In the genomic region with DNA sequence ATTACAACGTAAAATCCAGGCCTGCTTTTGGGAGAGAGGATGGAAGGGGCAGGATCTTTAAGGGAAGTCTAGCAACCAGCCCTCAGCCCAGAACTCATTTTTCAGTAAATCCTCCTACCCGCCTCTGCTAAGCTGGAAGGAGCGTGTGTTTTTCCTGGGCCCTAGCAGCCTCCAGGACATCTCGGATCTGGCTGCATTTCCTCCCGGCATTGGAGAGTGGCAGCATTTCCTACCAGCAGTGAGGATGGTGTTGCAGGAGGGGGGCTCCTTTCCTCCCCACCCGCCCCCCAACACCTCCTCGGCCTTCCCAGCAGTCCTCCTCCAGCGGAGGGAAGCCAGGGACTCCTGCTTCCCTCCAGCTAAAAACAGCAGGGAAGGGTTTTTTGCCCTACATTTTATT, we compare ENCODE assay signal across 26 cellular contexts. TPM values are rescaled to one million over a fixed set of nuclear protein-coding genes. Genes with fewer than 3 reads are reported as not detected.
DNase-seq lines count a peak whose midpoint lies in the region; ATAC-seq and TF ChIP-seq lines count a peak whose summit lies in the region.
"Had no signal": no experiment of that assay in that cellular context is flagged by ENCODE, and none has a peak within 500 bp of the region (broad histone marks: within the 10 kb centered on the region; RNA-seq: fewer than 3 reads in every experiment).

No MANE protein-coding gene starts in this region.

- no peak for DNase-seq in cardiac muscle cell (ENCODE audit: low read depth in 1 of 2, low spot score in 1 of 2)
- no peak for DNase-seq in cardiac septum (ENCODE audit: low spot score)
- DNase-seq in central memory CD8-positive, alpha-beta T cell (ENCODE audit: low spot score in 2 of 2): no peak
- no peak for DNase-seq in mesenchymal stem cell
- DNase-seq in uterus: no peak
- no peak for DNase-seq in GM10266 (ENCODE audit: extremely low spot score)
- DNase-seq in activated T-helper 1 cell treated with anti-CD3 and anti-CD28 coated beads, Interleukin-12 subunit alpha, Interleukin-12 subunit beta, Interleukin-2, Interleukin-4 antibody, amounts not matched to agents 30 ng/mL and 10 ng/mL and 1 ng/mL, durations not matched to agents 14 hours and 24 hours and 36 hours (ENCODE audit: low spot score): no peak
- DNase-seq in dermis blood vessel endothelial cell: no peak
- DNase-seq: activated CD4-positive, alpha-beta T cell treated with anti-CD3 and anti-CD28 coated beads, Interleukin-2, amount 50 U/mL, for 48 hours; activated naive CD8-positive, alpha-beta T cell treated with anti-CD3 and anti-CD28 coated beads, Interleukin-2, amount 10 ng/mL, durations not matched to agents 7 days and 5 days; AML-193; CD8-positive, alpha-beta memory T cell; DMS153; KG1; MM.1S; NCI-H1417; NCI-H2029 treated with DMSO at 0.1 percent for 48 hours; NCI-H226; occipital lobe; T-helper 1 cell had no signal

- TF ChIP-seq CTCF in cardiac muscle cell (IDR thresholded peaks at IDR 0.05; ENCODE audit: low read depth, low read length) (no peak), uterus (IDR thresholded peaks at IDR 0.05) (no peak), GM10266 (IDR thresholded peaks at IDR 0.05; ENCODE audit: control insufficient read depth, insufficient read depth, low read depth, missing control alignments) (no peak)

- H3K36me3 Mint-ChIP-seq in central memory CD8-positive, alpha-beta T cell (ENCODE audit: insufficient read depth): peaks cover 6% of the 10 kb centered on the region
- peaks cover 9% of the 10 kb centered on the region for H3K36me3 Mint-ChIP-seq in activated T-helper 1 cell treated with anti-CD3 and anti-CD28 coated beads, Interleukin-12 subunit alpha, Interleukin-12 subunit beta, Interleukin-2, Interleukin-4 antibody, amounts not matched to agents 30 ng/mL and 10 ng/mL and 1 ng/mL, durations not matched to agents 14 hours and 24 hours and 36 hours (ENCODE audit: low read depth)

- intact Hi-C loops in cardiac septum (cut with DNase I) (no loop called here), uterus (cut with DNase I; ENCODE audit: low total_unique reads) (no loop called here)
- intact Hi-C loops in activated T-helper 1 cell treated with anti-CD3 and anti-CD28 coated beads, Interleukin-12 subunit alpha, Interleukin-12 subunit beta, Interleukin-2, Interleukin-4 antibody, amounts not matched to agents 30 ng/mL and 10 ng/mL and 1 ng/mL, durations not matched to agents 14 hours and 24 hours and 36 hours (cut with micrococcal nuclease): no loop called here

- no peak overlapping the region for H2BK5ac ChIP-seq in mesenchymal stem cell (ENCODE audit: low read depth, low read length, poor library complexity, severe bottlenecking)

- peak overlapping the region; percentile 62 for H4K91ac ChIP-seq in mesenchymal stem cell (ENCODE audit: low read length)

- peak overlapping the region; percentile 79 for H4K8ac ChIP-seq in mesenchymal stem cell (ENCODE audit: low read length)

- no peak overlapping the region for H3K4me2 ChIP-seq in mesenchymal stem cell (ENCODE audit: low read length, poor library complexity, severe bottlenecking)

- H2BK12ac ChIP-seq in mesenchymal stem cell (ENCODE audit: low read length in 2 of 2): peak overlapping the region in 1 of 2 experiments; percentile 60

- H3K4me3 ChIP-seq in cardiac muscle cell: no peak overlapping the region
- peak overlapping the region in 1 of 2 experiments; percentile 12 for H3K4me3 ChIP-seq in mesenchymal stem cell (ENCODE audit: insufficient read depth in 1 of 2, low read depth in 1 of 2, low read length in 2 of 2)
- no peak overlapping the region for H3K4me3 ChIP-seq in uterus
- H3K4me3 ChIP-seq: ascending aorta, HAP-1, SJSA1, thoracic aorta had no signal

- H3K36me3 ChIP-seq in cardiac muscle cell (peaks cover 31% of the 10 kb centered on the region), mesenchymal stem cell (ENCODE audit: control insufficient read depth in 1 of 2, insufficient read depth in 2 of 2, low read depth in 1 of 2, low read length in 2 of 2) (peaks cover 12 to 36% of the 10 kb centered on the region in 2 experiments), uterus (no peaks in the 10 kb centered on the region)

- H3K9me3 Mint-ChIP-seq in central memory CD8-positive, alpha-beta T cell: no peaks in the 10 kb centered on the region
- no peaks in the 10 kb centered on the region for H3K9me3 Mint-ChIP-seq in activated T-helper 1 cell treated with anti-CD3 and anti-CD28 coated beads, Interleukin-12 subunit alpha, Interleukin-12 subunit beta, Interleukin-2, Interleukin-4 antibody, amounts not matched to agents 30 ng/mL and 10 ng/mL and 1 ng/mL, durations not matched to agents 14 hours and 24 hours and 36 hours
- H3K9me3 Mint-ChIP-seq: activated naive CD8-positive, alpha-beta T cell treated with anti-CD3 and anti-CD28 coated beads, Interleukin-2, amount 10 ng/mL, durations not matched to agents 7 days and 5 days; CD8-positive, alpha-beta memory T cell; stimulated activated naive CD8-positive, alpha-beta T cell treated with anti-CD3 and anti-CD28 coated beads, Interleukin-15, Interleukin-2, amounts not matched to agents 100 ng/mL and 50 ng/mL, for 24 hours had no signal

- peak overlapping the region in 1 of 2 experiments; percentile 70 for H3K23ac ChIP-seq in mesenchymal stem cell (ENCODE audit: low read length in 2 of 2)

- no peak for TF ChIP-seq POLR2A in uterus (IDR thresholded peaks at IDR 0.05)

- peaks cover 3% of the 10 kb centered on the region for H3K79me1 ChIP-seq in mesenchymal stem cell (replicated peaks; ENCODE audit: low read length, poor library complexity, severe bottlenecking)

- H3K27ac ChIP-seq in cardiac muscle cell (peak overlapping the region; percentile 29), mesenchymal stem cell (ENCODE audit: low read length, poor library complexity, severe bottlenecking) (no peak overlapping the region), uterus (peak overlapping the region; percentile 6 to 28)
- H3K27ac ChIP-seq: ascending aorta, thoracic aorta had no signal

- H2BK15ac ChIP-seq in mesenchymal stem cell (ENCODE audit: low read depth, poor library complexity, severe bottlenecking): no peak overlapping the region

- peak overlapping the region; percentile 29 for H2AK5ac ChIP-seq in mesenchymal stem cell (ENCODE audit: low read length, severe bottlenecking)

- no peak overlapping the region for H3K9ac ChIP-seq in mesenchymal stem cell (ENCODE audit: low read length)

- H3K9me3 ChIP-seq in cardiac muscle cell (ENCODE audit: low read depth): no peaks in the 10 kb centered on the region
- H3K9me3 ChIP-seq in mesenchymal stem cell (ENCODE audit: control insufficient read depth, low read length): no peaks in the 10 kb centered on the region
- no peaks in the 10 kb centered on the region for H3K9me3 ChIP-seq in uterus
- H3K9me3 ChIP-seq: ascending aorta, HAP-1, SJSA1, thoracic aorta had no signal

- H3K14ac ChIP-seq in mesenchymal stem cell (ENCODE audit: low read length in 2 of 2): no peak overlapping the region

- 87% methylated on average over 6 of the region's 8 CpGs for WGBS in mesenchymal stem cell

- H3K18ac ChIP-seq in mesenchymal stem cell (ENCODE audit: low read depth in 1 of 2, low read length in 2 of 2): no peak overlapping the region

- H3K4me1 ChIP-seq in cardiac muscle cell (ENCODE audit: low read depth): no peaks in the 10 kb centered on the region
- peaks cover 24% of the 10 kb centered on the region for H3K4me1 ChIP-seq in mesenchymal stem cell (ENCODE audit: control insufficient read depth, insufficient read depth, low read depth, low read length)
- no peaks in the 10 kb centered on the region for H3K4me1 ChIP-seq in uterus
- H3K4me1 ChIP-seq: ascending aorta had no signal

- H3K27me3 ChIP-seq in cardiac muscle cell (no peaks in the 10 kb centered on the region), mesenchymal stem cell (ENCODE audit: control insufficient read depth in 1 of 2, insufficient read depth in 1 of 2, low read length in 2 of 2) (no peaks in the 10 kb centered on the region), uterus (no peaks in the 10 kb centered on the region)
- H3K27me3 ChIP-seq: ascending aorta, SJSA1 had no signal

- no peak overlapping the region for H2BK120ac ChIP-seq in mesenchymal stem cell (ENCODE audit: low read depth, low read length)

- H3K27me3 Mint-ChIP-seq in central memory CD8-positive, alpha-beta T cell: no peaks in the 10 kb centered on the region
- peaks cover 1% of the 10 kb centered on the region for H3K27me3 Mint-ChIP-seq in activated T-helper 1 cell treated with anti-CD3 and anti-CD28 coated beads, Interleukin-12 subunit alpha, Interleukin-12 subunit beta, Interleukin-2, Interleukin-4 antibody, amounts not matched to agents 30 ng/mL and 10 ng/mL and 1 ng/mL, durations not matched to agents 14 hours and 24 hours and 36 hours (ENCODE audit: insufficient read depth)
- H3K27me3 Mint-ChIP-seq: activated naive CD8-positive, alpha-beta T cell treated with anti-CD3 and anti-CD28 coated beads, Interleukin-2, amount 10 ng/mL, durations not matched to agents 7 days and 5 days; CD8-positive, alpha-beta memory T cell; stimulated activated naive CD8-positive, alpha-beta T cell treated with anti-CD3 and anti-CD28 coated beads, Interleukin-15, Interleukin-2, amounts not matched to agents 100 ng/mL and 50 ng/mL, for 24 hours had no signal

- H3K4ac ChIP-seq in mesenchymal stem cell (ENCODE audit: low read depth in 1 of 2, low read length in 2 of 2): no peak overlapping the region

- no peak overlapping the region for H2AFZ ChIP-seq in mesenchymal stem cell (ENCODE audit: low read depth, low read length)

- no peak for ATAC-seq in central memory CD8-positive, alpha-beta T cell (replicated peaks; ENCODE audit: extremely low read depth, poor library complexity, severe bottlenecking)
- ATAC-seq: activated CD4-positive, CD25-positive, alpha-beta regulatory T cell treated with anti-CD3 and anti-CD28 coated beads, Interleukin-2, amount 50 U/mL, for 24 hours had no signal

- peaks cover 19% of the 10 kb centered on the region for H3K4me1 Mint-ChIP-seq in central memory CD8-positive, alpha-beta T cell
- no peaks in the 10 kb centered on the region for H3K4me1 Mint-ChIP-seq in activated T-helper 1 cell treated with anti-CD3 and anti-CD28 coated beads, Interleukin-12 subunit alpha, Interleukin-12 subunit beta, Interleukin-2, Interleukin-4 antibody, amounts not matched to agents 30 ng/mL and 10 ng/mL and 1 ng/mL, durations not matched to agents 14 hours and 24 hours and 36 hours (ENCODE audit: low read depth)

- no peak overlapping the region for H3K4me3 Mint-ChIP-seq in central memory CD8-positive, alpha-beta T cell
- H3K4me3 Mint-ChIP-seq in activated T-helper 1 cell treated with anti-CD3 and anti-CD28 coated beads, Interleukin-12 subunit alpha, Interleukin-12 subunit beta, Interleukin-2, Interleukin-4 antibody, amounts not matched to agents 30 ng/mL and 10 ng/mL and 1 ng/mL, durations not matched to agents 14 hours and 24 hours and 36 hours: no peak overlapping the region
- H3K4me3 Mint-ChIP-seq: activated naive CD8-positive, alpha-beta T cell treated with anti-CD3 and anti-CD28 coated beads, Interleukin-2, amount 10 ng/mL, durations not matched to agents 7 days and 5 days; CD8-positive, alpha-beta memory T cell; stimulated activated naive CD8-positive, alpha-beta T cell treated with anti-CD3 and anti-CD28 coated beads, Interleukin-15, Interleukin-2, amounts not matched to agents 100 ng/mL and 50 ng/mL, for 24 hours had no signal

- H3K27ac Mint-ChIP-seq in central memory CD8-positive, alpha-beta T cell (ENCODE audit: low read depth): peak overlapping the region; percentile 38
- no peak overlapping the region for H3K27ac Mint-ChIP-seq in activated T-helper 1 cell treated with anti-CD3 and anti-CD28 coated beads, Interleukin-12 subunit alpha, Interleukin-12 subunit beta, Interleukin-2, Interleukin-4 antibody, amounts not matched to agents 30 ng/mL and 10 ng/mL and 1 ng/mL, durations not matched to agents 14 hours and 24 hours and 36 hours
- H3K27ac Mint-ChIP-seq: activated naive CD8-positive, alpha-beta T cell treated with anti-CD3 and anti-CD28 coated beads, Interleukin-2, amount 10 ng/mL, durations not matched to agents 7 days and 5 days; stimulated activated naive CD8-positive, alpha-beta T cell treated with anti-CD3 and anti-CD28 coated beads, Interleukin-15, Interleukin-2, amounts not matched to agents 100 ng/mL and 50 ng/mL, for 24 hours had no signal

RNA-seq across cellular contexts. Expression of a gene that starts 54.5 kb away (rescaled TPM):
- total RNA-seq in cardiac muscle cell (20.7 and 23.9 TPM in 2 replicates), cardiac septum (21.8 TPM), uterus (100 to 1,000 TPM in 1 of 4 donors, 10 to 100 TPM in 3; 11.2 to 124 (median 27.6) TPM), dermis blood vessel endothelial cell (55.7 and 67.2 TPM in 2 replicates)
- polyA plus RNA-seq in cardiac muscle cell: 17.6 and 19.9 TPM in 2 replicates
- 10.1 TPM for polyA plus RNA-seq in mesenchymal stem cell (2013, experiment 1 of 2)
- polyA plus RNA-seq in mesenchymal stem cell (2013, experiment 2 of 2): 11.1 TPM
- 78.9 and 82.5 TPM in 2 replicates for total RNA-seq in activated T-helper 1 cell treated with anti-CD3 and anti-CD28 coated beads, Interleukin-12 subunit alpha, Interleukin-12 subunit beta, Interleukin-2, Interleukin-4 antibody, amounts not matched to agents 30 ng/mL and 10 ng/mL and 1 ng/mL, durations not matched to agents 14 hours and 24 hours and 36 hours
